In the genomic region with DNA sequence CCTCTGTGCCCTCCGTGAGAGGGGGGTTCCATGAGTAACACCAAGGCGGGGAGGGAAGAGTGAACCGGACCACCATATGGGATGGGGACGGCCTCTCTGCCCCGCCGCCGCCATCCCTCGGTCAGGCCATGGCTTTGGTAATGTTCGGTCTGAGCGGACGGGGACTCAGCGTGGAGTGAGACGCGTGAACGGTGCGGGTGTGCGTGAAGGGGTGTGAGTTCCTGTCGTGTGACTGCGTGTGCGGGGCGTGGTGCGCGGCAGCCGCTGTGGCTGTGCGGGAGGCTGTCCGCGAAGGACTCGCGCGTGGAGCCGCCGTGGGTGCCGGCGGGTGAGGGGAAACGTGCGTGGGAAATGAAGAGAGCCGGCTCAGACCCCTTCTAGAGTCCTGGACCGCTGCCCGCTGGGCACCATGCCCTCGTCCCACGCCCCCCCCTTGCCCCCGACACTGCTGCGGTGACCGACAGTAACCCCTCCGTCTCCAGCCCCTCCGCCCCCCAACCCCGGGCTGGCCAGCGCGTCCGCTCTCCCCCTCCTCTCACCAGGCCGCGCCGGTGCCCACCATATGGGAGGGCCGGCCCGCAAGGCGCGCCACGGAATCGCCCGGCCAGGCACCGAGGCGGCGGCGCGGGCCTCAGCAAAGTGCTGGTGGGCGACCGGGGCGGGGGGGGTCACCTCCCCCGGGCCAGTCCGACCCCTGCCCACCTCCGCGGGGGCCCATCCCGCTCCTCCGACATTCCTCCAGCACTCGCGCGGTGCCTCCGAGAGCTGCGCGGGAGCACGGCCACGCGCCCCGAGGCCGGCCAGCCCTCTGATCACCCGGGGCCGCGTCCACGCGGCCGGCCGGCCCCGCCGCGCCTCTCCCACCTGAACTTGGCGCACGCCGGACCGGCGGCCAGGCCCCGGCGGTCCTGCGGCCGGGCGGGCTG, we compare ENCODE assay signal across 8 cellular contexts. TPM values are rescaled to one million over a fixed set of nuclear protein-coding genes. Genes with fewer than 3 reads are reported as not detected.
DNase-seq lines count a peak whose midpoint lies in the region; ATAC-seq and TF ChIP-seq lines count a peak whose summit lies in the region.

No MANE protein-coding gene starts in this region.

- peak overlapping the region; percentile 66 to 86 for H3K4me3 Mint-ChIP-seq in activated T-cell treated with anti-CD3 and anti-CD28 coated beads, Interleukin-2, amount 50 U/mL, for 72 hours

- H3K79me2 ChIP-seq in trophoblast cell (ENCODE audit: control insufficient read depth, insufficient read depth, low read length, poor library complexity): no peaks in the 10 kb centered on the region

- no peak overlapping the region for H2BK120ac ChIP-seq in trophoblast cell (ENCODE audit: insufficient read depth, low read length, poor library complexity)

- peak overlapping the region; percentile 38 for H2AFZ ChIP-seq in trophoblast cell (ENCODE audit: insufficient read depth, low read length, poor library complexity)

- H3K18ac ChIP-seq in trophoblast cell (ENCODE audit: low read length): peak overlapping the region; percentile 14

- H3K79me1 ChIP-seq in trophoblast cell (ENCODE audit: low read length): no peaks in the 10 kb centered on the region

- no peak overlapping the region for H3K4ac ChIP-seq in trophoblast cell (ENCODE audit: low read depth, low read length)

- peaks cover 0 to 40% (median 0%) of the 10 kb centered on the region in 9 donors for H3K27me3 ChIP-seq in heart left ventricle
- H3K27me3 ChIP-seq in trophoblast cell (ENCODE audit: insufficient read depth, low read length): peaks cover 10% of the 10 kb centered on the region

- no peak overlapping the region for H3K27ac Mint-ChIP-seq in activated T-cell treated with anti-CD3 and anti-CD28 coated beads, Interleukin-2, amount 50 U/mL, for 72 hours

- H4K12ac ChIP-seq in trophoblast cell (ENCODE audit: low read depth, low read length): no peak overlapping the region

- CTCF ChIA-PET in AG04449 (lab: Yijun Ruan, JAX): interaction anchor here (0.6 to 1.4 kb wide), 3 partner anchors 72 to 223 kb away, joined by 3 to 4 read pairs (median 4); no protein-coding TSS in a partner anchor

- H3K23ac ChIP-seq in trophoblast cell (ENCODE audit: low read length): no peak overlapping the region

- TF ChIP-seq POLR2A in heart left ventricle (IDR thresholded peaks at IDR 0.05): no peak

- peak; percentile 10 for ATAC-seq in GM21367 (IDR thresholded peaks at IDR 0.05; ENCODE audit: unreplicated experiment)
- peak; percentile 3 to 4 for ATAC-seq in activated T-cell treated with anti-CD3 and anti-CD28 coated beads, Interleukin-2, amount 50 U/mL, for 72 hours (replicated peaks in 1 of 2)
- ATAC-seq in heart left ventricle: peak; percentile 1 to 13 (median 6)
- ATAC-seq in GM18861 (IDR thresholded peaks at IDR 0.05; ENCODE audit: unreplicated experiment): no peak
- no peak for ATAC-seq in GM18873 (IDR thresholded peaks at IDR 0.05; ENCODE audit: low FRiP score, unreplicated experiment)

- no peak for DNase-seq in AG04449 (ENCODE audit: low read depth, low spot score)
- DNase-seq in activated T-cell treated with anti-CD3 and anti-CD28 coated beads, Interleukin-2, amount 50 U/mL, for 72 hours: peak in 1 of 2 donors; percentile 8
- DNase-seq in heart left ventricle: peak; percentile 29 to 74 (median 60)
- DNase-seq in trophoblast cell: peak in 1 of 2 donors; percentile 17
- no peak for DNase-seq in NCI-H2227 treated with DMSO at 0.1 percent for 48 hours (lab: John Stamatoyannopoulos, UW)

- H3K27ac ChIP-seq in heart left ventricle (peak overlapping the region; percentile 84 to 100 (median 95)), trophoblast cell (ENCODE audit: low read depth, low read length) (no peak overlapping the region)

- no peaks in the 10 kb centered on the region for H3K9me3 Mint-ChIP-seq in activated T-cell treated with anti-CD3 and anti-CD28 coated beads, Interleukin-2, amount 50 U/mL, for 72 hours

- H3K36me3 Mint-ChIP-seq in activated T-cell treated with anti-CD3 and anti-CD28 coated beads, Interleukin-2, amount 50 U/mL, for 72 hours (ENCODE audit: insufficient read depth in 2 of 2): peaks cover 2% of the 10 kb centered on the region in 2 donors

- H3K4me2 ChIP-seq in trophoblast cell (ENCODE audit: low read length): peak overlapping the region; percentile 78

- no peak overlapping the region for H2AK5ac ChIP-seq in trophoblast cell (ENCODE audit: low read length)

- peak overlapping the region; percentile 21 for H4K91ac ChIP-seq in trophoblast cell (ENCODE audit: low read depth, low read length)

- 0 to 1% (median 1%) methylated on average over 39 to 105 of the region's 105 CpGs for WGBS in heart left ventricle, 4 donors
- no CpG with 5 or more reads among the region's 105 CpGs for WGBS in trophoblast cell (ENCODE audit: extremely low coverage, insufficient coverage, insufficient read length)

- no peak overlapping the region for H3K9ac ChIP-seq in trophoblast cell (ENCODE audit: low read length)

- peak overlapping the region; percentile 46 for H3K4me3 ChIP-seq in AG04449 (ENCODE audit: low read depth, low read length)
- H3K4me3 ChIP-seq in heart left ventricle: peak overlapping the region; percentile 53 to 95 (median 70)
- peak overlapping the region; percentile 71 for H3K4me3 ChIP-seq in trophoblast cell (ENCODE audit: low read depth, low read length)

- no peak overlapping the region for H2BK12ac ChIP-seq in trophoblast cell (ENCODE audit: low read length)

- H3K36me3 ChIP-seq in heart left ventricle (peaks cover 0 to 7% (median 5%) of the 10 kb centered on the region in 9 donors), trophoblast cell (ENCODE audit: control insufficient read depth in 1 of 2, insufficient read depth in 2 of 2, low read length in 2 of 2) (no peaks in the 10 kb centered on the region)

- H3K4me1 ChIP-seq in heart left ventricle: peaks cover 0 to 62% (median 35%) of the 10 kb centered on the region in 12 donors
- peaks cover 7 to 8% of the 10 kb centered on the region in 2 experiments for H3K4me1 ChIP-seq in trophoblast cell (ENCODE audit: control insufficient read depth in 1 of 2, insufficient read depth in 2 of 2, low read length in 2 of 2)

- H2BK5ac ChIP-seq in trophoblast cell (ENCODE audit: low read depth, low read length, poor library complexity): no peak overlapping the region

- H4K8ac ChIP-seq in trophoblast cell (ENCODE audit: low read depth, low read length): no peak overlapping the region

- H3K9me3 ChIP-seq in heart left ventricle (peaks cover 0 to 10% (median 0%) of the 10 kb centered on the region in 12 donors), trophoblast cell (ENCODE audit: insufficient read depth, low read depth, low read length) (peaks cover 4% of the 10 kb centered on the region)

- peak overlapping the region; percentile 43 for H3K14ac ChIP-seq in trophoblast cell (ENCODE audit: low read length)

- H3K4me1 Mint-ChIP-seq in activated T-cell treated with anti-CD3 and anti-CD28 coated beads, Interleukin-2, amount 50 U/mL, for 72 hours (ENCODE audit: low read depth): peaks cover 12% of the 10 kb centered on the region

- POLR2A ChIA-PET in AG04449 (lab: Yijun Ruan, JAX): no interaction called here

- H3K27me3 Mint-ChIP-seq in activated T-cell treated with anti-CD3 and anti-CD28 coated beads, Interleukin-2, amount 50 U/mL, for 72 hours (ENCODE audit: low read depth): peaks cover 53% of the 10 kb centered on the region

- no peak for TF ChIP-seq CTCF in AG04449 (IDR thresholded peaks at IDR 0.05; ENCODE audit: insufficient read depth, low read length, missing control alignments)
- TF ChIP-seq CTCF in heart left ventricle (IDR thresholded peaks at IDR 0.05): no peak

- intact Hi-C loops in heart left ventricle (cut with DNase I): loop anchor here in 7 of 10 donors (1.0 to 10.0 kb wide), 8 partner anchors 33 to 274 kb away; a partner anchor contains a TSS

RNA-seq across cellular contexts. Expression of a gene that starts 0.6 kb away (rescaled TPM):
- 1 to 10 TPM in 1 of 2 donors, under 1 TPM in 1; 0.44 to 1.0 TPM for total RNA-seq in activated T-cell treated with anti-CD3 and anti-CD28 coated beads, Interleukin-2, amount 50 U/mL, for 72 hours
- total RNA-seq in heart left ventricle: 10 to 100 TPM; 10.5 to 85.8 (median 31.0) TPM
- polyA plus RNA-seq in heart left ventricle: 10 to 100 TPM; 39.9 to 70.6 TPM
- 1.4 and 1.8 TPM in 2 replicates for polyA plus RNA-seq in trophoblast cell (2013)

RNA-seq across cellular contexts. Expression of a gene that starts 38.1 kb away (rescaled TPM):
- not detected for total RNA-seq in activated T-cell treated with anti-CD3 and anti-CD28 coated beads, Interleukin-2, amount 50 U/mL, for 72 hours
- total RNA-seq in heart left ventricle: not detected
- polyA plus RNA-seq in heart left ventricle: not detected
- not detected in 2 replicates for polyA plus RNA-seq in trophoblast cell (2013)

Comparison
In these comparisons a context has a peak if more than half of its experiments do, and no peak if none do; other contexts are left out.
1. DNase-seq: peak in heart left ventricle (5 of 5); none in AG04449 (single experiment) and NCI-H2227 treated with DMSO at 0.1 percent for 48 hours (single experiment).
2. ATAC-seq: peak in GM21367 (single experiment), activated T-cell treated with anti-CD3 and anti-CD28 coated beads, Interleukin-2, amount 50 U/mL, for 72 hours (2 of 2) and heart left ventricle (4 of 4); none in GM18861 (single experiment) and GM18873 (single experiment).
3. RNA of a gene that starts 0.6 kb away (total RNA-seq): 10.5 to 85.8 TPM in heart left ventricle; 0.44 to 1.0 TPM in activated T-cell treated with anti-CD3 and anti-CD28 coated beads, Interleukin-2, amount 50 U/mL, for 72 hours; every median in the first group is over 4 times any median in the second.
4. Peak in every context shown above with its lines, with median percentiles within 50 percentile points of each other: H3K4me3 ChIP-seq.